In genomic region chr2:169509230-169509917, GRCh38 we compare ENCODE assay signal across 15 cellular contexts. TPM values are rescaled to one million over a fixed set of nuclear protein-coding genes. Genes with fewer than 3 reads are reported as not detected.
DNase-seq lines count a peak whose midpoint lies in the region; ATAC-seq and TF ChIP-seq lines count a peak whose summit lies in the region.
"Had no signal": no experiment of that assay in that cellular context is flagged by ENCODE, and none has a peak within 500 bp of the region (broad histone marks: within the 10 kb centered on the region; RNA-seq: fewer than 3 reads in every experiment).

KLHL41 (plus strand) TSS chr2:169509702; CDS start chr2:169509779, 77 bp downstream.

- H3K4me3 ChIP-seq in GM23338, result no peak within 1 kb of the TSS
- no peak within 1 kb of the TSS for H3K4me3 ChIP-seq in foreskin fibroblast (ENCODE audit: low read depth in 1 of 2, low read length in 2 of 2)
- H3K4me3 ChIP-seq in psoas muscle, result peak within 1 kb of the TSS; percentile 78
- H3K4me3 ChIP-seq in osteoblast (ENCODE audit: insufficient read depth, low read length), result no peak within 1 kb of the TSS
- H3K4me3 ChIP-seq: uterus had no signal

- peaks cover 13% of the 10 kb centered on the region; the same call in 2 of the 3 replicates for H3K36me3 Mint-ChIP-seq in GM23338 (ENCODE audit: low read depth)

- no peak within 1 kb of the TSS; the same call in 1 of the 2 replicates for H2AFZ ChIP-seq in GM23338
- H2AFZ ChIP-seq in osteoblast (ENCODE audit: low read length), result no peak within 1 kb of the TSS

- ATAC-seq in GM23338 (peak; percentile 75), psoas muscle (peak; percentile 76 to 88 (median 82)), GM18867 (IDR thresholded peaks at IDR 0.05; ENCODE audit: unreplicated experiment) (no peak), HG02981 (IDR thresholded peaks at IDR 0.05; ENCODE audit: unreplicated experiment) (no peak)
- ATAC-seq: naive thymus-derived CD8-positive, alpha-beta T cell had no signal

- H3K27me3 ChIP-seq in GM23338 (ENCODE audit: insufficient read depth) (no peaks in the 10 kb centered on the region), psoas muscle (ENCODE audit: insufficient read depth in 3 of 3, low read length in 2 of 3) (no peaks in the 10 kb centered on the region), osteoblast (ENCODE audit: insufficient read depth, low read length) (no peaks in the 10 kb centered on the region)
- H3K27me3 ChIP-seq: uterus had no signal

- no peaks in the 10 kb centered on the region for H3F3A ChIP-seq in GM23338 (replicated peaks; ENCODE audit: low read depth)

- no peak within 1 kb of the TSS for H3K27ac Mint-ChIP-seq in GM23338
- H3K27ac Mint-ChIP-seq: naive thymus-derived CD8-positive, alpha-beta T cell had no signal

- H3K4me2 ChIP-seq in GM23338 (no peak within 1 kb of the TSS), osteoblast (ENCODE audit: insufficient read depth, low read length) (no peak within 1 kb of the TSS)

- peaks cover 14% of the 10 kb centered on the region for H3K9me3 Mint-ChIP-seq in GM23338
- H3K9me3 Mint-ChIP-seq: naive thymus-derived CD8-positive, alpha-beta T cell had no signal

- H3K27ac ChIP-seq in GM23338 (ENCODE audit: low read depth) (no peak within 1 kb of the TSS), psoas muscle (peak within 1 kb of the TSS; percentile 87), osteoblast (ENCODE audit: low read depth, low read length) (no peak within 1 kb of the TSS)
- H3K27ac ChIP-seq: uterus had no signal

- H3K36me3 ChIP-seq in GM23338 (ENCODE audit: insufficient read depth), result no peaks in the 10 kb centered on the region
- peaks cover 0 to 7% of the 10 kb centered on the region in 2 donors for H3K36me3 ChIP-seq in psoas muscle (ENCODE audit: insufficient read depth in 1 of 2, low read depth in 1 of 2)
- H3K36me3 ChIP-seq in osteoblast (ENCODE audit: insufficient read depth, low read length), result no peaks in the 10 kb centered on the region
- H3K36me3 ChIP-seq: uterus had no signal

- no peak for TF ChIP-seq CTCF in GM23338 (conservative IDR thresholded peaks at IDR 0.05; ENCODE audit: low read depth in 2 of 2)
- no peak for TF ChIP-seq CTCF in foreskin fibroblast (IDR thresholded peaks at IDR 0.05; ENCODE audit: low read depth, low read length)
- no peak for TF ChIP-seq CTCF in psoas muscle (IDR thresholded peaks at IDR 0.05)
- TF ChIP-seq CTCF in osteoblast (IDR thresholded peaks at IDR 0.05; ENCODE audit: extremely low read depth, low read depth, low read length), result no peak
- TF ChIP-seq CTCF in GM10248 (IDR thresholded peaks at IDR 0.05; ENCODE audit: control extremely low read depth, extremely low read depth, low read depth, missing control alignments), result no peak

- CTCF ChIA-PET in GM10248 (lab: Yijun Ruan, JAX), result interaction anchor here (0.9 to 1.2 kb wide), 2 partner anchors 20 to 31 kb away, joined by 3 read pairs; no protein-coding TSS in a partner anchor

- POLR2A ChIA-PET in GM10248 (lab: Yijun Ruan, JAX), result no interaction called here

- H3K9me2 ChIP-seq in GM23338 (ENCODE audit: insufficient read depth), result no peaks in the 10 kb centered on the region

- WGBS in psoas muscle, 3 donors, result 21 to 30% (median 25%) methylated on average over 4 of the region's 4 CpGs

- no peaks in the 10 kb centered on the region for H4K20me1 ChIP-seq in GM23338 (replicated peaks; ENCODE audit: insufficient read depth)
- no peaks in the 10 kb centered on the region for H4K20me1 ChIP-seq in osteoblast (ENCODE audit: insufficient read depth, low read length)

- DNase-seq in GM23338 (ENCODE audit: low spot score) (no peak), SHP77 treated with DMSO at 0.1 percent for 48 hours (lab: John Stamatoyannopoulos, UW) (peak; percentile 26), foreskin fibroblast (peak; percentile 7 to 34), psoas muscle (no peak), osteoblast (ENCODE audit: insufficient read length, low spot score, missing footprints) (no peak), GM10248 (ENCODE audit: extremely low spot score) (no peak)
- DNase-seq: activated CD8-positive, alpha-beta memory T cell treated with anti-CD3 and anti-CD28 coated beads, Interleukin-2, amount 50 U/mL, for 4 hours; central memory CD4-positive, alpha-beta T cell; DND-41; hypothalamus; naive thymus-derived CD8-positive, alpha-beta T cell; T-helper 1 cell; uterus had no signal

- H3K4me3 Mint-ChIP-seq in GM23338, result no peak within 1 kb of the TSS
- H3K4me3 Mint-ChIP-seq: naive thymus-derived CD8-positive, alpha-beta T cell had no signal

- H3K4me1 ChIP-seq in GM23338 (ENCODE audit: insufficient read depth), result no peaks in the 10 kb centered on the region
- peaks cover 6% of the 10 kb centered on the region for H3K4me1 ChIP-seq in psoas muscle
- H3K4me1 ChIP-seq in osteoblast (ENCODE audit: insufficient read depth, low read length), result peaks cover 12% of the 10 kb centered on the region

- peaks cover 9% of the 10 kb centered on the region; the same call in 2 of the 3 replicates for H3K4me1 Mint-ChIP-seq in GM23338
- H3K4me1 Mint-ChIP-seq: naive thymus-derived CD8-positive, alpha-beta T cell had no signal

- intact Hi-C loops in psoas muscle (cut with DNase I), result no loop called here

- H3K79me2 ChIP-seq in GM23338 (replicated peaks; ENCODE audit: insufficient read depth) (no peaks in the 10 kb centered on the region), osteoblast (ENCODE audit: insufficient read depth, low read length) (no peaks in the 10 kb centered on the region)

- H3K27me3 Mint-ChIP-seq in GM23338 (ENCODE audit: insufficient read depth, low read depth, poor library complexity), result no peaks in the 10 kb centered on the region
- H3K27me3 Mint-ChIP-seq: naive thymus-derived CD8-positive, alpha-beta T cell had no signal

- no peaks in the 10 kb centered on the region for H3K9me3 ChIP-seq in psoas muscle
- H3K9me3 ChIP-seq in osteoblast (ENCODE audit: low read depth, low read length), result no peaks in the 10 kb centered on the region
- H3K9me3 ChIP-seq: uterus had no signal

TF ChIP-seq in GM23338, 12 proteins besides CTCF, POLR2A, EP300 and RAD21:
- TF ChIP-seq EZH2 (IDR thresholded peaks at IDR 0.05; ENCODE audit: low read depth, unreplicated experiment) (no peak), ZNF331 (CRISPR knock-in tag; IDR thresholded peaks at IDR 0.05; ENCODE audit: low read depth) (no peak), ETS1 (IDR thresholded peaks at IDR 0.05) (no peak), EZH2phosphoT487 (IDR thresholded peaks at IDR 0.05; ENCODE audit: unreplicated experiment) (no peak), CREB1 (CRISPR knock-in tag; IDR thresholded peaks at IDR 0.05; ENCODE audit: low read depth) (no peak)

RNA-seq across cellular contexts. Expression of gene KLHL41, which starts in this region (rescaled TPM):
- not detected in 2 replicates for total RNA-seq in GM23338 (2014; rRNA removed; shearing (Covaris generic))
- polyA plus RNA-seq in GM23338 (2016; fragmentation: Nextera tagmentation; extraction: Ambion mirVana) (not detected in 2 replicates), psoas muscle (1,000 to 10,000 TPM in 2 of 3 donors, 100 to 1,000 TPM in 1; 639 to 3,023 (median 2,979) TPM)
- total RNA-seq in psoas muscle (1,000 to 10,000 TPM; 3,179 to 3,578 (median 3,364) TPM), osteoblast (1.1 and 1.2 TPM in 2 replicates)
- total RNA-seq: naive thymus-derived CD8-positive, alpha-beta T cell had no signal

Comparison
In these comparisons a context has a peak if more than half of its experiments do, and no peak if none do; other contexts are left out.
1. RNA of gene KLHL41 (total RNA-seq): 3,179 to 3,578 TPM in psoas muscle; 1.1 to 1.2 TPM in osteoblast and not detected in GM23338; every median in the first group is over 1,000 times any median in the second.
2. RNA of gene KLHL41 (polyA plus RNA-seq): 639 to 3,023 TPM in psoas muscle; not detected in GM23338; every median in the first group is over 100 times any median in the second.
3. Peak in ATAC-seq in GM23338; RNA of the gene not detected or under 1 TPM.
4. ATAC-seq: peak in psoas muscle (4 of 4); none in GM18867 (single experiment) and HG02981 (single experiment).
5. DNase-seq: peak in SHP77 treated with DMSO at 0.1 percent for 48 hours (single experiment) and foreskin fibroblast (2 of 2); none in GM23338 (single experiment), psoas muscle (0 of 2), osteoblast (single experiment) and GM10248 (single experiment).